34 cellular contexts compared by ENCODE assay signal in genomic region chr20:61748376-61748775, GRCh38.
DNase-seq lines count a peak whose midpoint lies in the region; ATAC-seq, FAIRE-seq and TF ChIP-seq lines count a peak whose summit lies in the region.
"Had no signal": no experiment of that assay in that cellular context is flagged by ENCODE, and none has a peak within 500 bp of the region (broad histone marks: within the 10 kb centered on the region; RNA-seq: fewer than 3 reads in every experiment).

No MANE protein-coding gene starts in this region.

- H3K27ac ChIP-seq in A549 (no peak overlapping the region), astrocyte (ENCODE audit: low read depth, low read length) (no peak overlapping the region), coronary artery (no peak overlapping the region)
- H3K27ac ChIP-seq: dorsolateral prefrontal cortex, ovary, PC-9, right atrium auricular region, spleen, thoracic aorta had no signal

- CTCF ChIA-PET in A549 (lab: Yijun Ruan, JAX): no interaction called here

- no peaks in the 10 kb centered on the region for H4K20me1 ChIP-seq in astrocyte (ENCODE audit: insufficient read depth, low read length)

- TF ChIP-seq EP300 in A549 (IDR thresholded peaks at IDR 0.05): no peak

- H3K9me3 Mint-ChIP-seq in astrocyte (ENCODE audit: unreplicated experiment): peaks cover 8% of the 10 kb centered on the region

- H3K27me3 ChIP-seq in astrocyte (ENCODE audit: insufficient read depth, low read length): no peaks in the 10 kb centered on the region
- H3K27me3 ChIP-seq: dorsolateral prefrontal cortex, ovary, right atrium auricular region, spleen had no signal

- no peak overlapping the region for H2AFZ ChIP-seq in astrocyte (ENCODE audit: low read depth, low read length)
- H2AFZ ChIP-seq: GM23338, PC-9 had no signal

- TF ChIP-seq RAD21 in A549 (conservative IDR thresholded peaks at IDR 0.05 in 1 of 2, IDR thresholded peaks at IDR 0.05 in 1 of 2): no peak

- H3K4me1 ChIP-seq in A549 (no peaks in the 10 kb centered on the region), astrocyte (ENCODE audit: insufficient read depth, low read length) (peaks cover 6% of the 10 kb centered on the region)
- H3K4me1 ChIP-seq: right atrium auricular region had no signal

- H3K79me2 ChIP-seq in astrocyte (ENCODE audit: insufficient read depth, low read length): no peaks in the 10 kb centered on the region

- no peak for DNase-seq in A549 (ENCODE audit: low read depth in 1 of 2, low spot score in 1 of 2)
- peak; percentile 70 for DNase-seq in GM03348 (ENCODE audit: low spot score)
- DNase-seq in astrocyte (ENCODE audit: low read depth): peak; percentile 50
- peak; percentile 38 for DNase-seq in hepatic stellate cell (ENCODE audit: low spot score)
- no peak for DNase-seq in AML-193 (lab: John Stamatoyannopoulos, UW)
- DNase-seq in coronary artery (ENCODE audit: low spot score): no peak
- no peak for DNase-seq in NCI-H146 treated with DMSO at 0.1 percent for 48 hours (lab: John Stamatoyannopoulos, UW; ENCODE audit: unreplicated experiment)
- DNase-seq: 8988T; activated CD4-positive, alpha-beta T cell treated with anti-CD3 and anti-CD28 coated beads, Interleukin-2, amount 50 U/mL, for 4 hours; activated CD4-positive, CD25-positive, alpha-beta regulatory T cell; activated CD8-positive, alpha-beta memory T cell treated with anti-CD3 and anti-CD28 coated beads, Interleukin-2, amount 10 ng/mL, durations not matched to agents 7 days and 5 days; activated gamma-delta T cell treated with Interleukin-2 at 50 U/mL for 16 hours; activated naive CD8-positive, alpha-beta T cell treated with anti-CD3 and anti-CD28 coated beads, Interleukin-2, amount 10 ng/mL, durations not matched to agents 7 days and 5 days; activated T-cell treated with anti-CD3 and anti-CD28 coated beads, Interleukin-2, amount 50 U/mL, for 4 hours; cerebellar nuclear complex; dorsolateral prefrontal cortex; hippocampal formation; KG1; left cardiac atrium; NCI-H1436; NCI-H2081 treated with DMSO at 0.1 percent for 48 hours; NCI-H226; NCI-H69; ovary; PC-9; SK-N-SH; spleen; stimulated activated CD8-positive, alpha-beta memory T cell treated with anti-CD3 and anti-CD28 coated beads, Interleukin-4, amount 100 ng/mL, for 48 hours; stimulated activated naive CD8-positive, alpha-beta T cell treated with anti-CD3 and anti-CD28 coated beads, Interleukin-15, amount 100 ng/mL, for 72 hours had no signal

- TF ChIP-seq CTCF in A549 (IDR thresholded peaks at IDR 0.05): no peak
- no peak for TF ChIP-seq CTCF in astrocyte (IDR thresholded peaks at IDR 0.05; ENCODE audit: insufficient read depth, low read depth, low read length)
- TF ChIP-seq CTCF in coronary artery (IDR thresholded peaks at IDR 0.05): no peak

- H3K27ac Mint-ChIP-seq in astrocyte (ENCODE audit: unreplicated experiment): peak overlapping the region; percentile 74
- H3K27ac Mint-ChIP-seq: activated CD8-positive, alpha-beta memory T cell treated with anti-CD3 and anti-CD28 coated beads, Interleukin-2, amount 10 ng/mL, durations not matched to agents 7 days and 5 days; activated naive CD8-positive, alpha-beta T cell treated with anti-CD3 and anti-CD28 coated beads, Interleukin-2, amount 10 ng/mL, durations not matched to agents 7 days and 5 days; GM23338; stimulated activated naive CD8-positive, alpha-beta T cell treated with anti-CD3 and anti-CD28 coated beads, Interleukin-15, amount 100 ng/mL, for 72 hours had no signal

- no peaks in the 10 kb centered on the region for H3K36me3 Mint-ChIP-seq in astrocyte (ENCODE audit: low read depth, unreplicated experiment)
- H3K36me3 Mint-ChIP-seq: activated CD8-positive, alpha-beta memory T cell treated with anti-CD3 and anti-CD28 coated beads, Interleukin-2, amount 10 ng/mL, durations not matched to agents 7 days and 5 days; activated naive CD8-positive, alpha-beta T cell treated with anti-CD3 and anti-CD28 coated beads, Interleukin-2, amount 10 ng/mL, durations not matched to agents 7 days and 5 days had no signal

- peaks cover 27% of the 10 kb centered on the region for H3K4me1 Mint-ChIP-seq in astrocyte (ENCODE audit: low read depth, unreplicated experiment)
- H3K4me1 Mint-ChIP-seq: activated CD8-positive, alpha-beta memory T cell treated with anti-CD3 and anti-CD28 coated beads, Interleukin-2, amount 10 ng/mL, durations not matched to agents 7 days and 5 days; activated naive CD8-positive, alpha-beta T cell treated with anti-CD3 and anti-CD28 coated beads, Interleukin-2, amount 10 ng/mL, durations not matched to agents 7 days and 5 days; stimulated activated naive CD8-positive, alpha-beta T cell treated with anti-CD3 and anti-CD28 coated beads, Interleukin-15, amount 100 ng/mL, for 72 hours had no signal

- no peaks in the 10 kb centered on the region for H3K27me3 Mint-ChIP-seq in astrocyte (ENCODE audit: low read depth, unreplicated experiment)
- H3K27me3 Mint-ChIP-seq: activated CD8-positive, alpha-beta memory T cell treated with anti-CD3 and anti-CD28 coated beads, Interleukin-2, amount 10 ng/mL, durations not matched to agents 7 days and 5 days; brain; stimulated activated naive CD8-positive, alpha-beta T cell treated with anti-CD3 and anti-CD28 coated beads, Interleukin-15, amount 100 ng/mL, for 72 hours had no signal

- no peak for ATAC-seq in A549
- no peak for ATAC-seq in GM19452 (IDR thresholded peaks at IDR 0.05; ENCODE audit: unreplicated experiment)
- ATAC-seq: activated CD8-positive, alpha-beta memory T cell treated with anti-CD3 and anti-CD28 coated beads, Interleukin-2, amount 10 ng/mL, durations not matched to agents 7 days and 5 days; activated T-cell treated with anti-CD3 and anti-CD28 coated beads, Interleukin-2, amount 50 U/mL, for 4 hours; GM23338; left cardiac atrium; stimulated activated naive CD8-positive, alpha-beta T cell treated with anti-CD3 and anti-CD28 coated beads, Interleukin-15, amount 100 ng/mL, for 72 hours had no signal

- no peaks in the 10 kb centered on the region for H3K36me3 ChIP-seq in astrocyte (ENCODE audit: insufficient read depth, low read length)
- H3K36me3 ChIP-seq: ovary, right atrium auricular region, spleen, thoracic aorta had no signal

- TF ChIP-seq POLR2A in A549 (IDR thresholded peaks at IDR 0.05; ENCODE audit: low read length): no peak

- 11% methylated on average over 3 of the region's 3 CpGs for WGBS in A549 (ENCODE audit: missing lambda C conversion rate)

- no peak overlapping the region for H3K9ac ChIP-seq in astrocyte (ENCODE audit: low read length)
- H3K9ac ChIP-seq: SK-N-SH had no signal

- POLR2A ChIA-PET in A549 (lab: Yijun Ruan, JAX): no interaction called here

- H3K9me3 ChIP-seq in A549 (no peaks in the 10 kb centered on the region), astrocyte (ENCODE audit: insufficient read depth, low read depth, low read length) (no peaks in the 10 kb centered on the region)
- H3K9me3 ChIP-seq: ovary, SK-N-SH had no signal

- peak overlapping the region; percentile 14 for H3K4me3 Mint-ChIP-seq in astrocyte (ENCODE audit: unreplicated experiment)
- H3K4me3 Mint-ChIP-seq: activated CD8-positive, alpha-beta memory T cell treated with anti-CD3 and anti-CD28 coated beads, Interleukin-2, amount 10 ng/mL, durations not matched to agents 7 days and 5 days; activated naive CD8-positive, alpha-beta T cell treated with anti-CD3 and anti-CD28 coated beads, Interleukin-2, amount 10 ng/mL, durations not matched to agents 7 days and 5 days; activated T-cell treated with anti-CD3 and anti-CD28 coated beads, Interleukin-2, amount 50 U/mL, for 4 hours; brain; GM23338; stimulated activated naive CD8-positive, alpha-beta T cell treated with anti-CD3 and anti-CD28 coated beads, Interleukin-15, amount 100 ng/mL, for 72 hours had no signal

- peak; percentile 13 for FAIRE-seq in A549 (lab: Jason Lieb, UNC)
- no peak for FAIRE-seq in astrocyte (lab: Jason Lieb, UNC)

- H3K4me2 ChIP-seq in A549: no peak overlapping the region
- peak overlapping the region; percentile 25 for H3K4me2 ChIP-seq in astrocyte (ENCODE audit: low read length)
- H3K4me2 ChIP-seq: GM23338, PC-9, SK-N-SH had no signal

- H3K4me3 ChIP-seq in A549 (no peak overlapping the region), astrocyte (ENCODE audit: insufficient read depth, low read depth, low read length) (no peak overlapping the region), coronary artery (no peak overlapping the region)
- H3K4me3 ChIP-seq: dorsolateral prefrontal cortex, GM23338, ovary, PC-9, right atrium auricular region, spleen, thoracic aorta had no signal

TF ChIP-seq in A549, 52 proteins besides CTCF, POLR2A, EP300 and RAD21:
- TF ChIP-seq FOSB (CRISPR knock-in tag; IDR thresholded peaks at IDR 0.05) (no peak), NR3C1 (IDR thresholded peaks at IDR 0.05) (no peak), RCOR1 (IDR thresholded peaks at IDR 0.05; ENCODE audit: low read depth, low read length) (no peak), HOXA7 (CRISPR knock-in tag; IDR thresholded peaks at IDR 0.05) (no peak), FOXS1 (CRISPR knock-in tag; IDR thresholded peaks at IDR 0.05) (no peak), ZNF302 (CRISPR knock-in tag; IDR thresholded peaks at IDR 0.05) (no peak), KDM1A (IDR thresholded peaks at IDR 0.05; ENCODE audit: low read depth) (no peak), ZFP36 (IDR thresholded peaks at IDR 0.05; ENCODE audit: borderline replicate concordance, partially characterized antibody) (no peak), TFCP2L1 (CRISPR knock-in tag; IDR thresholded peaks at IDR 0.05) (no peak), CBX8 (IDR thresholded peaks at IDR 0.05) (no peak), HOXB5 (CRISPR knock-in tag; IDR thresholded peaks at IDR 0.05) (no peak), PHF8 (IDR thresholded peaks at IDR 0.05; ENCODE audit: borderline replicate concordance, low read depth) (no peak), SMC3 (IDR thresholded peaks at IDR 0.05) (no peak), KDM5A (IDR thresholded peaks at IDR 0.05) (no peak)
- TF ChIP-seq, protein P1, sequence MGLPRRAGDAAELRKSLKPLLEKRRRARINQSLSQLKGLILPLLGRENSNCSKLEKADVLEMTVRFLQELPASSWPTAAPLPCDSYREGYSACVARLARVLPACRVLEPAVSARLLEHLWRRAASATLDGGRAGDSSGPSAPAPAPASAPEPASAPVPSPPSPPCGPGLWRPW (IDR thresholded peaks at IDR 0.05): no peak
- TF ChIP-seq, protein P2, sequence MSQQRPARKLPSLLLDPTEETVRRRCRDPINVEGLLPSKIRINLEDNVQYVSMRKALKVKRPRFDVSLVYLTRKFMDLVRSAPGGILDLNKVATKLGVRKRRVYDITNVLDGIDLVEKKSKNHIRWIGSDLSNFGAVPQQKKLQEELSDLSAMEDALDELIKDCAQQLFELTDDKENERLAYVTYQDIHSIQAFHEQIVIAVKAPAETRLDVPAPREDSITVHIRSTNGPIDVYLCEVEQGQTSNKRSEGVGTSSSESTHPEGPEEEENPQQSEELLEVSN (IDR thresholded peaks at IDR 0.05; ENCODE audit: borderline replicate concordance, low read depth): no peak

Comparison
In these comparisons a context has a peak if more than half of its experiments do, and no peak if none do; other contexts are left out.
1. DNase-seq: peak in GM03348 (single experiment), astrocyte (single experiment) and hepatic stellate cell (single experiment); none in A549 (0 of 2), AML-193 (0 of 2), coronary artery (single experiment) and NCI-H146 treated with DMSO at 0.1 percent for 48 hours (single experiment).